Comparison of ENCODE assay signal across 1 cellular context in genomic region chr4:110636677-110637407, GRCh38.
TF ChIP-seq lines count a peak whose summit lies in the region.

No MANE protein-coding gene starts in this region.

TF ChIP-seq in HepG2, 621 proteins besides CTCF, POLR2A, EP300 and RAD21:
- TF ChIP-seq PATZ1 (CRISPR knock-in tag; IDR thresholded peaks at IDR 0.05) (no peak), CREB1 (IDR thresholded peaks at IDR 0.05) (peak; percentile 79), CREB1 (CRISPR knock-in tag; IDR thresholded peaks at IDR 0.05) (no peak)
